17 cellular contexts compared by ENCODE assay signal in the genomic region with DNA sequence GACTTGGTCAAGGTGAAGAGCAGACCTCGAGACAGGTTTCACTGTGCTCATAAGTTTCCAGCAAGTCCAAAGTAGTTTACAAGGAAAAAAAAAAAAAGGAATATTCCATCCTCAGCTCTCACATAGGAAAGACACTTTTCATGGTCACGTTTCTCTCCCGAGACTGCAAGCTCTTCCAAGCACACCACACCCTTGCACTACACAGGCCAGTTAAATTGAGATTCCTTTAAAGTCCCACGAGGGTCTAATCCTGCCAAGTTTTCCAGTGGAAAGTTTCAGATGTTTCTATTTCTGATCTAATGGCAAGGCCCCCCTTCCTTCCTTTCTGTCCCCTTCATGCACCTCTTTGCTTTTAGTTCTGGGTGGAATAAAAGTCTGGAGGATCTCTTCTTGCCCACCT.
DNase-seq lines count a peak whose midpoint lies in the region; ATAC-seq and TF ChIP-seq lines count a peak whose summit lies in the region.
"Had no signal": no experiment of that assay in that cellular context is flagged by ENCODE, and none has a peak within 500 bp of the region (broad histone marks: within the 10 kb centered on the region; RNA-seq: fewer than 3 reads in every experiment).

No MANE protein-coding gene starts in this region.

- peak overlapping the region in 1 of 3 experiments; percentile 4 for H3K4me3 Mint-ChIP-seq in nephron
- H3K4me3 Mint-ChIP-seq: CD14-positive monocyte; CD8-positive, alpha-beta T cell; HFFc6 had no signal

- H3K79me1 ChIP-seq in mesendoderm (ENCODE audit: low read length): no peaks in the 10 kb centered on the region

- no peak overlapping the region for H3K4me2 ChIP-seq in mesendoderm (ENCODE audit: low read length)

- intact Hi-C loops in Right ventricle myocardium inferior (cut with DNase I) (no loop called here), left cardiac atrium (cut with DNase I) (no loop called here)

- H3K23ac ChIP-seq in mesendoderm (ENCODE audit: low read length): no peak overlapping the region

- WGBS in mesendoderm (ENCODE audit: extremely low coverage, insufficient coverage, low lambda C conversion rate): no CpG with 5 or more reads among the region's 4 CpGs

- H3K9me3 Mint-ChIP-seq in nephron: peaks cover 2% of the 10 kb centered on the region
- H3K9me3 Mint-ChIP-seq: CD14-positive monocyte; CD8-positive, alpha-beta T cell; HFFc6 had no signal

- H3K27me3 ChIP-seq in right atrium auricular region: no peaks in the 10 kb centered on the region
- H3K27me3 ChIP-seq in mesendoderm (ENCODE audit: insufficient read depth, low read length, poor library complexity): no peaks in the 10 kb centered on the region

- no peak overlapping the region for H3K9ac ChIP-seq in mesendoderm (ENCODE audit: low read length)

- H3K4ac ChIP-seq in mesendoderm (ENCODE audit: low read depth, low read length): no peak overlapping the region

- no peak overlapping the region for H4K5ac ChIP-seq in mesendoderm (ENCODE audit: low read length)

- no peak overlapping the region for H4K8ac ChIP-seq in mesendoderm (ENCODE audit: low read depth, low read length)

- ATAC-seq in Right ventricle myocardium inferior (peak; percentile 88), left cardiac atrium (peak; percentile 32 to 59), HG03139 (IDR thresholded peaks at IDR 0.05; ENCODE audit: unreplicated experiment) (no peak)
- ATAC-seq: CD8-positive, alpha-beta T cell; HepG2 had no signal

- H3K9me3 ChIP-seq in right atrium auricular region: peaks cover 0 to 7% of the 10 kb centered on the region in 2 donors

- H3K56ac ChIP-seq in mesendoderm (ENCODE audit: low read length): no peak overlapping the region

- H2BK5ac ChIP-seq in mesendoderm (ENCODE audit: low read length): no peak overlapping the region

- H3K36me3 Mint-ChIP-seq in nephron (ENCODE audit: low read depth): no peaks in the 10 kb centered on the region
- H3K36me3 Mint-ChIP-seq: CD14-positive monocyte; CD8-positive, alpha-beta T cell had no signal

- no peak overlapping the region for H3K18ac ChIP-seq in mesendoderm (ENCODE audit: low read length)

- H2BK120ac ChIP-seq in mesendoderm (ENCODE audit: low read depth, low read length): no peak overlapping the region

- H3K27ac Mint-ChIP-seq in nephron: peak overlapping the region; percentile 9 to 76 (median 50)
- H3K27ac Mint-ChIP-seq: CD14-positive monocyte; CD8-positive, alpha-beta T cell; HFFc6 had no signal

- no peak overlapping the region for H2BK15ac ChIP-seq in mesendoderm (replicated peaks; ENCODE audit: low read depth)

- H3K4me1 ChIP-seq in right atrium auricular region: no peaks in the 10 kb centered on the region
- H3K4me1 ChIP-seq in mesendoderm (ENCODE audit: control insufficient read depth, low read depth, low read length): peaks cover 2% of the 10 kb centered on the region

- H3K36me3 ChIP-seq in right atrium auricular region (no peaks in the 10 kb centered on the region), mesendoderm (ENCODE audit: control insufficient read depth, insufficient read depth, low read length) (no peaks in the 10 kb centered on the region)

- H3K27ac ChIP-seq in right atrium auricular region (no peak overlapping the region), mesendoderm (ENCODE audit: low read depth, low read length) (no peak overlapping the region)
- H3K27ac ChIP-seq: 22Rv1 had no signal

- DNase-seq in Right ventricle myocardium inferior (ENCODE audit: missing footprints): peak; percentile 20
- DNase-seq in right atrium auricular region (ENCODE audit: low spot score): no peak
- no peak for DNase-seq in left cardiac atrium
- no peak for DNase-seq in mesendoderm
- no peak for DNase-seq in DMS114 treated with DMSO at 0.1 percent for 48 hours (lab: John Stamatoyannopoulos, UW; ENCODE audit: unreplicated experiment)
- DNase-seq in stimulated activated CD4-positive, alpha-beta T cell treated with anti-CD3 and anti-CD28 coated beads, Interleukin-1b, Interleukin-23, amount 100 ng/mL, for 48 hours: no peak
- DNase-seq: CD8-positive, alpha-beta T cell; COR-L47; DND-41; GDM1; HCEC 1CT; HFFc6 had no signal

- peaks cover 32% of the 10 kb centered on the region for H3K4me1 Mint-ChIP-seq in nephron
- H3K4me1 Mint-ChIP-seq: CD14-positive monocyte had no signal

- H3K4me3 ChIP-seq in right atrium auricular region: no peak overlapping the region
- H3K4me3 ChIP-seq in mesendoderm (ENCODE audit: low read length): no peak overlapping the region

- H3K27me3 Mint-ChIP-seq in nephron (ENCODE audit: low read depth): no peaks in the 10 kb centered on the region

- H2AK5ac ChIP-seq in mesendoderm (ENCODE audit: low read length): no peak overlapping the region

- H3K79me2 ChIP-seq in mesendoderm (ENCODE audit: control insufficient read depth, insufficient read depth, low read length): no peaks in the 10 kb centered on the region

- no peak for TF ChIP-seq CTCF in right atrium auricular region (IDR thresholded peaks at IDR 0.05)
- TF ChIP-seq CTCF in nephron (IDR thresholded peaks at IDR 0.05; ENCODE audit: unreplicated experiment in 3 of 3): no peak
